In the genomic region with DNA sequence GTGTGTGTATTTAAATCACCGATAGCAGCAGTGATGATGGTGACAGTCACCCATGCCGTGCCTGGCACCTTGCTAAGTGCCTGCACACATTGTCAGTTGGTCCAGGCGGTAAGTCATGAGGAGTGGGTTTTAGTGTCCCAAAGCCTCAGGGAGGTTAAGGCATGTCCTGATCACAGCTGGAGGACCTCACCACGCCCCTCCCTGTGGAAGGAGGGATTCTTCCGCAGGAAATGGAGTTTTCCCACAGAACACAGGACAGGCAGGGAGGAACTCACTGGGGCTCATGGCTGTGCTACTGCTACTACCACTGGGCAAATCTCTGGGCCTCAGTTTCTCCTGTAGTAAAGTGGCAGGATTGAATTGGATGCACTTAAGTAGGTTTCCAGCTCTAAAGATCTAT, we compare ENCODE assay signal across 18 cellular contexts.
"Had no signal": no experiment of that assay in that cellular context is flagged by ENCODE, and none has a peak within 500 bp of the region (broad histone marks: within the 10 kb centered on the region; RNA-seq: fewer than 3 reads in every experiment).

No MANE protein-coding gene starts in this region.

- H3K27ac Mint-ChIP-seq: activated naive CD8-positive, alpha-beta T cell treated with anti-CD3 and anti-CD28 coated beads for 36 hours; activated T-helper 17 cell treated with anti-CD3 and anti-CD28 coated beads, Interleukin-2, amount 50 U/mL, for 72 hours; naive B cell; progenitor cell of endocrine pancreas; stimulated activated naive CD8-positive, alpha-beta T cell treated with anti-CD3 and anti-CD28 coated beads, Interleukin-15, amount 100 ng/mL, for 72 hours had no signal

- DNase-seq: activated CD4-positive, alpha-beta T cell treated with anti-CD3 and anti-CD28 coated beads for 1 hour; activated naive CD4-positive, alpha-beta T cell treated with Interleukin-2 at 50 U/mL for 16 hours; activated naive CD8-positive, alpha-beta T cell treated with anti-CD3 and anti-CD28 coated beads for 36 hours; activated T-cell treated with anti-CD3 and anti-CD28 coated beads, Interleukin-2, amount 50 U/mL, for 1 hour; foreskin fibroblast; hippocampal formation; kidney glomerular epithelial cell; naive B cell; occipital lobe; SK-N-SH; stimulated activated CD4-positive, alpha-beta T cell treated with anti-CD3 and anti-CD28 coated beads, Interleukin-12 subunit alpha, Interleukin-12 subunit beta, amount 100 ng/mL, for 4 hours; stimulated activated CD4-positive, alpha-beta T cell treated with anti-CD3 and anti-CD28 coated beads, Interleukin-4, amount 100 ng/mL, for 4 hours; stimulated activated naive CD8-positive, alpha-beta T cell treated with anti-CD3 and anti-CD28 coated beads, Interleukin-15, amount 100 ng/mL, for 72 hours had no signal

- H3K4me1 ChIP-seq: suprapubic skin, tibial nerve had no signal

- H3K4me1 Mint-ChIP-seq: activated naive CD8-positive, alpha-beta T cell treated with anti-CD3 and anti-CD28 coated beads for 36 hours; activated T-helper 17 cell treated with anti-CD3 and anti-CD28 coated beads, Interleukin-2, amount 50 U/mL, for 72 hours; naive B cell; stimulated activated naive CD8-positive, alpha-beta T cell treated with anti-CD3 and anti-CD28 coated beads, Interleukin-15, amount 100 ng/mL, for 72 hours had no signal

- H3K9me3 Mint-ChIP-seq: activated naive CD8-positive, alpha-beta T cell treated with anti-CD3 and anti-CD28 coated beads for 36 hours; activated T-helper 17 cell treated with anti-CD3 and anti-CD28 coated beads, Interleukin-2, amount 50 U/mL, for 72 hours; neural crest cell; stimulated activated naive CD8-positive, alpha-beta T cell treated with anti-CD3 and anti-CD28 coated beads, Interleukin-15, amount 100 ng/mL, for 72 hours had no signal

- ATAC-seq: activated T-helper 17 cell treated with anti-CD3 and anti-CD28 coated beads, Interleukin-2, amount 50 U/mL, for 72 hours; stimulated activated naive CD8-positive, alpha-beta T cell treated with anti-CD3 and anti-CD28 coated beads, Interleukin-15, amount 100 ng/mL, for 72 hours had no signal

- H3K36me3 Mint-ChIP-seq: activated naive CD8-positive, alpha-beta T cell treated with anti-CD3 and anti-CD28 coated beads for 36 hours; naive B cell had no signal

- H3K4me2 ChIP-seq: SK-N-SH had no signal

- H3K27ac ChIP-seq: suprapubic skin, tibial nerve had no signal

- H3K27me3 Mint-ChIP-seq: activated naive CD8-positive, alpha-beta T cell treated with anti-CD3 and anti-CD28 coated beads for 36 hours; stimulated activated naive CD8-positive, alpha-beta T cell treated with anti-CD3 and anti-CD28 coated beads, Interleukin-15, amount 100 ng/mL, for 72 hours had no signal

- H3K9ac ChIP-seq: SK-N-SH had no signal

- H3K4me3 Mint-ChIP-seq: activated naive CD8-positive, alpha-beta T cell treated with anti-CD3 and anti-CD28 coated beads for 36 hours; activated T-helper 17 cell treated with anti-CD3 and anti-CD28 coated beads, Interleukin-2, amount 50 U/mL, for 72 hours; naive B cell; neural crest cell; stimulated activated naive CD8-positive, alpha-beta T cell treated with anti-CD3 and anti-CD28 coated beads, Interleukin-15, amount 100 ng/mL, for 72 hours had no signal

- H3K36me3 ChIP-seq: suprapubic skin, tibial nerve had no signal

- H3K9me2 ChIP-seq: SK-N-SH had no signal

- H3K9me3 ChIP-seq: SK-N-SH, suprapubic skin, tibial nerve had no signal

- H3K4me3 ChIP-seq: suprapubic skin, tibial nerve had no signal

- H3K27me3 ChIP-seq: suprapubic skin, tibial nerve had no signal
